In genomic region chr2:200839513-200839912, GRCh38 we compare ENCODE assay signal across 1 cellular context.
TF ChIP-seq lines count a peak whose summit lies in the region.

No MANE protein-coding gene starts in this region.

TF ChIP-seq in GM23338, 12 proteins besides CTCF, POLR2A, EP300 and RAD21:
- TF ChIP-seq REST (IDR thresholded peaks at IDR 0.05; ENCODE audit: unreplicated experiment) (no peak), EZH2 (IDR thresholded peaks at IDR 0.05; ENCODE audit: low read depth, unreplicated experiment) (no peak), EZH2phosphoT487 (IDR thresholded peaks at IDR 0.05; ENCODE audit: unreplicated experiment) (no peak), NANOG (IDR thresholded peaks at IDR 0.05; ENCODE audit: borderline replicate concordance) (no peak), JUNB (IDR thresholded peaks at IDR 0.05; ENCODE audit: unreplicated experiment) (no peak), CREB1 (CRISPR knock-in tag; IDR thresholded peaks at IDR 0.05; ENCODE audit: low read depth) (no peak), ETS1 (IDR thresholded peaks at IDR 0.05) (no peak), ZNF462 (CRISPR knock-in tag; IDR thresholded peaks at IDR 0.05) (no peak), ZNF114 (CRISPR knock-in tag; IDR thresholded peaks at IDR 0.05) (no peak), POLR2AphosphoS5 (IDR thresholded peaks at IDR 0.05; ENCODE audit: low read depth) (no peak), ZNF331 (CRISPR knock-in tag; IDR thresholded peaks at IDR 0.05; ENCODE audit: low read depth) (no peak), STAT1 (IDR thresholded peaks at IDR 0.05; ENCODE audit: unreplicated experiment) (no peak)
TF ChIP-seq in GM23338: peak in this region for 0.
